In genomic region chr15:100658895-100659294, GRCh38 we compare ENCODE assay signal across 1 cellular context.
TF ChIP-seq lines count a peak whose summit lies in the region.

No MANE protein-coding gene starts in this region.

TF ChIP-seq in H1, 55 proteins besides CTCF, POLR2A, EP300 and RAD21:
- TF ChIP-seq SUZ12 (IDR thresholded peaks at IDR 0.05; ENCODE audit: low read length) (no peak), SAP30 (IDR thresholded peaks at IDR 0.05; ENCODE audit: insufficient read depth, insufficient replicate concordance, low read length) (no peak), EGR1 (IDR thresholded peaks at IDR 0.05; ENCODE audit: borderline replicate concordance, low read depth, low read length) (no peak), SIN3A (conservative IDR thresholded peaks at IDR 0.05 in 1 of 2, IDR thresholded peaks at IDR 0.05 in 1 of 2; ENCODE audit: low read depth in 1 of 2, low read length in 2 of 2) (no peak), KDM5A (IDR thresholded peaks at IDR 0.05; ENCODE audit: low read length) (no peak), NANOG (IDR thresholded peaks at IDR 0.05; ENCODE audit: insufficient read depth, low read depth, low read length, poor library complexity, severe bottlenecking) (no peak), CHD2 (IDR thresholded peaks at IDR 0.05; ENCODE audit: low read length) (no peak), CEBPB (IDR thresholded peaks at IDR 0.05; ENCODE audit: low read depth, low read length) (no peak)
